Comparison of ENCODE assay signal across 1 cellular context in genomic region chr11:57547854-57548377, GRCh38.
TF ChIP-seq lines count a peak whose summit lies in the region.

No MANE protein-coding gene starts in this region.

TF ChIP-seq in GM23338, 12 proteins besides CTCF, POLR2A, EP300 and RAD21 (continued from another document):
- no peak for TF ChIP-seq ZNF462 (CRISPR knock-in tag; IDR thresholded peaks at IDR 0.05)
- no peak for TF ChIP-seq POLR2AphosphoS5 (IDR thresholded peaks at IDR 0.05; ENCODE audit: low read depth)
- TF ChIP-seq REST (IDR thresholded peaks at IDR 0.05; ENCODE audit: unreplicated experiment): no peak
- TF ChIP-seq JUNB (IDR thresholded peaks at IDR 0.05; ENCODE audit: unreplicated experiment): no peak
- TF ChIP-seq ZNF331 (CRISPR knock-in tag; IDR thresholded peaks at IDR 0.05; ENCODE audit: low read depth): no peak
- no peak for TF ChIP-seq EZH2 (IDR thresholded peaks at IDR 0.05; ENCODE audit: low read depth, unreplicated experiment)
- TF ChIP-seq STAT1 (IDR thresholded peaks at IDR 0.05; ENCODE audit: unreplicated experiment): no peak
- TF ChIP-seq NANOG (IDR thresholded peaks at IDR 0.05; ENCODE audit: borderline replicate concordance): no peak
- TF ChIP-seq EZH2phosphoT487 (IDR thresholded peaks at IDR 0.05; ENCODE audit: unreplicated experiment): no peak
